1 cellular context compared by ENCODE assay signal in genomic region chr2:55050133-55050994, GRCh38.
TF ChIP-seq lines count a peak whose summit lies in the region.

RTN4 (minus strand) TSS chr2:55050451; CDS start chr2:55050300, 151 bp downstream.

TF ChIP-seq in HepG2, 621 proteins besides CTCF, POLR2A, EP300 and RAD21 (continued from another document and continues in another):
- TF ChIP-seq ZNF280B (CRISPR knock-in tag; IDR thresholded peaks at IDR 0.05; ENCODE audit: borderline replicate concordance) (no peak), GTF3A (CRISPR knock-in tag; conservative IDR thresholded peaks at IDR 0.05) (no peak), ZNF891 (CRISPR knock-in tag; IDR thresholded peaks at IDR 0.05) (no peak), BCLAF1 (IDR thresholded peaks at IDR 0.05) (no peak), ZNF326 (CRISPR knock-in tag; IDR thresholded peaks at IDR 0.05; ENCODE audit: borderline replicate concordance) (no peak), ZNF343 (CRISPR knock-in tag; IDR thresholded peaks at IDR 0.05) (no peak), SMARCC2 (IDR thresholded peaks at IDR 0.05) (no peak), ZNF276 (CRISPR knock-in tag; IDR thresholded peaks at IDR 0.05; ENCODE audit: low read depth) (no peak), MBNL3 (CRISPR knock-in tag; conservative IDR thresholded peaks at IDR 0.05) (no peak), HNRNPL (IDR thresholded peaks at IDR 0.05; ENCODE audit: low read depth, low read length) (no peak), KMT2A (CRISPR knock-in tag; IDR thresholded peaks at IDR 0.05) (peak; percentile 79), KIAA2018 (CRISPR knock-in tag; IDR thresholded peaks at IDR 0.05; ENCODE audit: borderline replicate concordance) (no peak; the same call in 1 of the 2 replicates), ZNF710 (CRISPR knock-in tag; IDR thresholded peaks at IDR 0.05; ENCODE audit: borderline replicate concordance) (no peak; the same call in 1 of the 2 replicates), BATF2 (CRISPR knock-in tag; IDR thresholded peaks at IDR 0.05) (0 out of 2 replicates have a peak, but pooled peaks have one; percentile 23), ZNF547 (CRISPR knock-in tag; IDR thresholded peaks at IDR 0.05) (no peak; the same call in none of the 2 replicates), ZNF605 (CRISPR knock-in tag; IDR thresholded peaks at IDR 0.05) (peak; percentile 85), BRF2 (CRISPR knock-in tag; IDR thresholded peaks at IDR 0.05) (0 out of 2 replicates have a peak, but pooled peaks have one; percentile 74), ZNF446 (CRISPR knock-in tag; IDR thresholded peaks at IDR 0.05) (no peak), ZNF34 (CRISPR knock-in tag; IDR thresholded peaks at IDR 0.05; ENCODE audit: borderline replicate concordance) (no peak; the same call in 1 of the 2 replicates), ZXDC (CRISPR knock-in tag; IDR thresholded peaks at IDR 0.05) (peak; percentile 42; the same call in 1 of the 2 replicates), U2AF1 (optimal IDR thresholded peaks at IDR 0.05; ENCODE audit: low read depth, low read length) (no peak), ZMAT5 (CRISPR knock-in tag; IDR thresholded peaks at IDR 0.05; ENCODE audit: borderline replicate concordance, low read depth) (no peak), MIER2 (CRISPR knock-in tag; IDR thresholded peaks at IDR 0.05) (no peak), DDIT3 (CRISPR knock-in tag; IDR thresholded peaks at IDR 0.05) (no peak), ZFP90 (CRISPR knock-in tag; IDR thresholded peaks at IDR 0.05; ENCODE audit: borderline replicate concordance) (peak; percentile 98), HMGXB4 (CRISPR knock-in tag; IDR thresholded peaks at IDR 0.05; ENCODE audit: borderline replicate concordance in 1 of 2, low read depth in 1 of 2) (peak; percentile 78 to 86)
